25 cellular contexts compared by ENCODE assay signal in genomic region chr2:149906871-149907270, GRCh38.
"Had no signal": no experiment of that assay in that cellular context is flagged by ENCODE, and none has a peak within 500 bp of the region (broad histone marks: within the 10 kb centered on the region; RNA-seq: fewer than 3 reads in every experiment).

No MANE protein-coding gene starts in this region.

- H3K4me3 Mint-ChIP-seq: effector memory CD8-positive, alpha-beta T cell; memory B cell; naive B cell; neural crest cell; stimulated activated effector memory CD8-positive, alpha-beta T cell treated with anti-CD3 and anti-CD28 coated beads, Interleukin-12 subunit alpha, Interleukin-12 subunit beta, amount 100 ng/mL, for 72 hours; type B pancreatic cell had no signal

- H3K27ac ChIP-seq: epithelial cell of prostate, esophagus squamous epithelium, gastroesophageal sphincter, left ventricle myocardium inferior, lower lobe of right lung, psoas muscle, right atrium auricular region, suprapubic skin, thyroid gland had no signal

- H3K27me3 Mint-ChIP-seq: effector memory CD8-positive, alpha-beta T cell; memory B cell; naive B cell; type B pancreatic cell had no signal

- H3K27me3 ChIP-seq: esophagus squamous epithelium, gastroesophageal sphincter, right atrium auricular region, suprapubic skin, thyroid gland had no signal

- H3K36me3 Mint-ChIP-seq: memory B cell; naive B cell; stimulated activated effector memory CD8-positive, alpha-beta T cell treated with anti-CD3 and anti-CD28 coated beads, Interleukin-12 subunit alpha, Interleukin-12 subunit beta, amount 100 ng/mL, for 72 hours; type B pancreatic cell had no signal

- DNase-seq: central memory CD4-positive, alpha-beta T cell; effector memory CD8-positive, alpha-beta T cell; esophagus squamous epithelium; foreskin fibroblast; glutamatergic neuron; kidney; left cardiac atrium; left ventricle myocardium inferior; lower lobe of right lung; naive B cell; psoas muscle; stimulated activated CD4-positive, alpha-beta T cell treated with anti-CD3 and anti-CD28 coated beads, Interleukin-2, amount 100 ng/mL, for 48 hours; stimulated activated CD8-positive, alpha-beta memory T cell treated with anti-CD3 and anti-CD28 coated beads, Interleukin-4, amount 100 ng/mL, for 48 hours; stimulated activated naive CD8-positive, alpha-beta T cell treated with anti-CD3 and anti-CD28 coated beads, Interleukin-15, Interleukin-2, amounts not matched to agents 100 U/mL and 50 U/mL, for 24 hours; thyroid gland had no signal

- FAIRE-seq: kidney, urothelium cell line had no signal

- H3K9me3 Mint-ChIP-seq: neural crest cell, type B pancreatic cell had no signal

- H3K4me2 ChIP-seq: smooth muscle cell had no signal

- H3K4me3 ChIP-seq: esophagus squamous epithelium, gastroesophageal sphincter, left ventricle myocardium inferior, lower lobe of right lung, psoas muscle, right atrium auricular region, smooth muscle cell, suprapubic skin, thyroid gland had no signal

- H3K9me3 ChIP-seq: esophagus squamous epithelium, gastroesophageal sphincter, lower lobe of right lung, psoas muscle, right atrium auricular region, suprapubic skin, thyroid gland had no signal

- H3K27ac Mint-ChIP-seq: effector memory CD8-positive, alpha-beta T cell; memory B cell; naive B cell; stimulated activated effector memory CD8-positive, alpha-beta T cell treated with anti-CD3 and anti-CD28 coated beads, Interleukin-12 subunit alpha, Interleukin-12 subunit beta, amount 100 ng/mL, for 72 hours; type B pancreatic cell had no signal

- H3K4me1 ChIP-seq: left ventricle myocardium inferior, lower lobe of right lung, psoas muscle, right atrium auricular region, suprapubic skin, thyroid gland had no signal

- H3K4me1 Mint-ChIP-seq: memory B cell; naive B cell; stimulated activated effector memory CD8-positive, alpha-beta T cell treated with anti-CD3 and anti-CD28 coated beads, Interleukin-12 subunit alpha, Interleukin-12 subunit beta, amount 100 ng/mL, for 72 hours had no signal

- H3K36me3 ChIP-seq: esophagus squamous epithelium, gastroesophageal sphincter, left ventricle myocardium inferior, lower lobe of right lung, right atrium auricular region, suprapubic skin, thyroid gland had no signal

- ATAC-seq: effector memory CD8-positive, alpha-beta T cell; gastroesophageal sphincter; left cardiac atrium; lower lobe of right lung; psoas muscle; stimulated activated effector memory CD8-positive, alpha-beta T cell treated with anti-CD3 and anti-CD28 coated beads, Interleukin-12 subunit alpha, Interleukin-12 subunit beta, amount 100 ng/mL, for 72 hours; stimulated activated naive CD8-positive, alpha-beta T cell treated with anti-CD3 and anti-CD28 coated beads, Interleukin-15, Interleukin-2, amounts not matched to agents 100 U/mL and 50 U/mL, for 24 hours had no signal
